ENCODE assay signal across 1 cellular context in genomic region chr2:128438586-128438985, GRCh38.
TF ChIP-seq lines count a peak whose summit lies in the region.

No MANE protein-coding gene starts in this region.

TF ChIP-seq in H1, 55 proteins besides CTCF, POLR2A, EP300 and RAD21 (continued from another document):
- TF ChIP-seq CEBPB (IDR thresholded peaks at IDR 0.05; ENCODE audit: low read depth, low read length), result no peak
TF ChIP-seq in H1: peak in this region for 0.
